9 cellular contexts compared by ENCODE assay signal in genomic region chr19:54029930-54030490, GRCh38. TPM values are rescaled to one million over a fixed set of nuclear protein-coding genes. Genes with fewer than 3 reads are reported as not detected.
A peak's percentile ranks its signal among the peaks of the same experiment; 100 is the strongest.
DNase-seq lines count a peak whose midpoint lies in the region; ATAC-seq, FAIRE-seq and TF ChIP-seq lines count a peak whose summit lies in the region.
"Had no signal": no experiment of that assay in that cellular context is flagged by ENCODE, and none has a peak within 500 bp of the region (broad histone marks: within the 10 kb centered on the region; RNA-seq: fewer than 3 reads in every experiment).

No MANE protein-coding gene starts in this region.

- no peaks in the 10 kb centered on the region for H4K20me1 ChIP-seq in Karpas-422 (ENCODE audit: insufficient read depth, low read depth, low read length)
- H4K20me1 ChIP-seq in keratinocyte (ENCODE audit: control insufficient read depth, extremely low read depth, insufficient read depth, low read length), result no peaks in the 10 kb centered on the region

- H3K36me3 ChIP-seq in Karpas-422 (ENCODE audit: insufficient read depth, low read length) (no peaks in the 10 kb centered on the region), keratinocyte (ENCODE audit: control insufficient read depth in 2 of 2, extremely low read depth in 1 of 2, insufficient read depth in 2 of 2, low read length in 2 of 2) (no peaks in the 10 kb centered on the region)

- no peak overlapping the region for H3K27ac ChIP-seq in Karpas-422 (ENCODE audit: low read length)
- H3K27ac ChIP-seq in keratinocyte (ENCODE audit: control insufficient read depth, insufficient read depth, low read length), result no peak overlapping the region

- FAIRE-seq in keratinocyte (lab: Jason Lieb, UNC), result no peak

- no peaks in the 10 kb centered on the region for H3K9me3 ChIP-seq in Karpas-422 (ENCODE audit: low read length)
- no peaks in the 10 kb centered on the region for H3K9me3 ChIP-seq in keratinocyte (ENCODE audit: control insufficient read depth, low read depth, low read length)

- ATAC-seq in GM19023 (IDR thresholded peaks at IDR 0.05; ENCODE audit: unreplicated experiment), result no peak

- dilution Hi-C loops in keratinocyte (cut with MboI; ENCODE audit: extremely low pct_ligation_motif_present, low sequenced_read_pairs), result loop anchor here (25.0 kb wide), 1 partner anchor 93 kb away; no protein-coding TSS in a partner anchor

- H3K27me3 ChIP-seq in Karpas-422 (ENCODE audit: low read length) (no peaks in the 10 kb centered on the region), keratinocyte (ENCODE audit: control insufficient read depth, extremely low read depth, insufficient read depth, low read length) (no peaks in the 10 kb centered on the region)

- no peaks in the 10 kb centered on the region for H3K4me1 ChIP-seq in Karpas-422 (ENCODE audit: low read length)
- H3K4me1 ChIP-seq in keratinocyte (ENCODE audit: control insufficient read depth, extremely low read depth, insufficient read depth, low read length), result no peaks in the 10 kb centered on the region

- H3K79me2 ChIP-seq in Karpas-422 (ENCODE audit: low read length) (no peaks in the 10 kb centered on the region), keratinocyte (ENCODE audit: control insufficient read depth, insufficient read depth, low read length) (no peaks in the 10 kb centered on the region)

- peak; percentile 17 for DNase-seq in DMS79 (lab: John Stamatoyannopoulos, UW)
- DNase-seq in Karpas-422, result peak; percentile 90
- peak in 4 of 5 donors; percentile 27 to 53 (median 34) for DNase-seq in T-helper 1 cell
- peak; percentile 75 for DNase-seq in astrocyte of the hippocampus (ENCODE audit: low read depth, low spot score)
- DNase-seq in keratinocyte (ENCODE audit: low read depth, low spot score), result no peak
- peak; percentile 45 for DNase-seq in stimulated activated CD4-positive, alpha-beta T cell treated with anti-CD3 and anti-CD28 coated beads, Interleukin-1b, Interleukin-23, amount 100 ng/mL, for 48 hours
- DNase-seq in SKM-1 treated with dmso at 0.1 percent for 144 hours (lab: John Stamatoyannopoulos, UW; ENCODE audit: unreplicated experiment), result no peak
- DNase-seq: activated B cell treated with CpG ODN at 0.5 μM for 24 hours had no signal

- H3K4me3 ChIP-seq in Karpas-422 (ENCODE audit: low read length) (no peak overlapping the region), keratinocyte (ENCODE audit: control insufficient read depth in 2 of 3, extremely low read depth in 1 of 3, insufficient read depth in 2 of 3, low read depth in 1 of 3, low read length in 3 of 3) (no peak overlapping the region)

- TF ChIP-seq CTCF in keratinocyte (optimal IDR thresholded peaks at IDR 0.05 in 1 of 3, IDR thresholded peaks at IDR 0.05 in 1 of 3, conservative IDR thresholded peaks at IDR 0.05 in 1 of 3; ENCODE audit: extremely low read depth in 1 of 3, insufficient read depth in 2 of 3, low read length in 3 of 3), result peak; percentile 53 to 69 (median 69)

- H3K9ac ChIP-seq in Karpas-422 (ENCODE audit: low read length), result no peak overlapping the region
- no peak overlapping the region for H3K9ac ChIP-seq in keratinocyte (ENCODE audit: control insufficient read depth, extremely low read depth, insufficient read depth, low read length)

- no peaks in the 10 kb centered on the region for H3K9me1 ChIP-seq in keratinocyte (ENCODE audit: control insufficient read depth, extremely low read depth, insufficient read depth, low read length)

- H2AFZ ChIP-seq in Karpas-422 (ENCODE audit: low read length) (no peak overlapping the region), keratinocyte (ENCODE audit: control insufficient read depth, low read length) (no peak overlapping the region)

- H3K9me2 ChIP-seq in Karpas-422 (replicated peaks; ENCODE audit: insufficient read depth, low read length), result no peaks in the 10 kb centered on the region

- H3K4me2 ChIP-seq in Karpas-422 (ENCODE audit: low read depth, low read length, poor library complexity, severe bottlenecking), result no peak overlapping the region
- no peak overlapping the region for H3K4me2 ChIP-seq in keratinocyte (ENCODE audit: control insufficient read depth, extremely low read depth, insufficient read depth, low read depth, low read length)

RNA-seq across cellular contexts. Expression of gene VSTM1, which starts 33.7 kb away (rescaled TPM):
- total RNA-seq in Karpas-422 (2014; rRNA removed; shearing (Covaris generic); ENCODE audit: low replicate concordance), result not detected in 2 replicates
- polyA plus RNA-seq in keratinocyte, result not detected in 3 replicates
- polyA plus RNA-seq in keratinocyte (2011; ENCODE audit: low read depth), result not detected
- not detected in 2 replicates for polyA plus RNA-seq in keratinocyte (2011; cell fraction: cytosol; rRNA removed)
- polyA plus RNA-seq in keratinocyte (2011; cell fraction: nucleus; rRNA removed), result not detected in 2 replicates
- polyA plus RNA-seq in keratinocyte (2012; ENCODE audit: low replicate concordance), result not detected in 2 replicates
- polyA minus RNA-seq in keratinocyte, result not detected in 3 replicates
- polyA minus RNA-seq in keratinocyte (2011; cell fraction: cytosol; rRNA and poly(A)+ RNA removed), result not detected
- polyA minus RNA-seq in keratinocyte (2011; cell fraction: nucleus; rRNA and poly(A)+ RNA removed), result not detected in 2 replicates
- total RNA-seq: activated B cell treated with CpG ODN at 0.5 μM for 24 hours had no signal

RNA-seq across cellular contexts. Expression of gene CACNG6, which starts 38.6 kb away (rescaled TPM):
- not detected in 2 replicates for total RNA-seq in Karpas-422 (2014; rRNA removed; shearing (Covaris generic); ENCODE audit: low replicate concordance)
- not detected in 3 replicates for polyA plus RNA-seq in keratinocyte
- polyA plus RNA-seq in keratinocyte (2011; ENCODE audit: low read depth), result not detected
- polyA plus RNA-seq in keratinocyte (2011; cell fraction: cytosol; rRNA removed), result not detected in 2 replicates
- not detected in 2 replicates for polyA plus RNA-seq in keratinocyte (2011; cell fraction: nucleus; rRNA removed)
- polyA plus RNA-seq in keratinocyte (2012; ENCODE audit: low replicate concordance), result not detected in 2 replicates
- not detected in 3 replicates for polyA minus RNA-seq in keratinocyte
- polyA minus RNA-seq in keratinocyte (2011; cell fraction: cytosol; rRNA and poly(A)+ RNA removed), result not detected
- polyA minus RNA-seq in keratinocyte (2011; cell fraction: nucleus; rRNA and poly(A)+ RNA removed), result not detected in 2 replicates
- total RNA-seq: activated B cell treated with CpG ODN at 0.5 μM for 24 hours had no signal

RNA-seq across cellular contexts. Expression of gene TARM1, which starts 51.2 kb away (rescaled TPM):
- total RNA-seq in Karpas-422 (2014; rRNA removed; shearing (Covaris generic); ENCODE audit: low replicate concordance), result not detected in 2 replicates
- not detected in 3 replicates for polyA plus RNA-seq in keratinocyte
- polyA plus RNA-seq in keratinocyte (2011; ENCODE audit: low read depth), result not detected
- polyA plus RNA-seq in keratinocyte (2011; cell fraction: cytosol; rRNA removed), result not detected in 2 replicates
- polyA plus RNA-seq in keratinocyte (2011; cell fraction: nucleus; rRNA removed), result not detected in 2 replicates
- not detected in 2 replicates for polyA plus RNA-seq in keratinocyte (2012; ENCODE audit: low replicate concordance)
- polyA minus RNA-seq in keratinocyte, result not detected in 3 replicates
- polyA minus RNA-seq in keratinocyte (2011; cell fraction: cytosol; rRNA and poly(A)+ RNA removed), result not detected
- not detected in 2 replicates for polyA minus RNA-seq in keratinocyte (2011; cell fraction: nucleus; rRNA and poly(A)+ RNA removed)
- total RNA-seq: activated B cell treated with CpG ODN at 0.5 μM for 24 hours had no signal

Comparison
In these comparisons a context has a peak if more than half of its experiments do, and no peak if none do; other contexts are left out.
1. DNase-seq: peak in DMS79 (single experiment), Karpas-422 (single experiment), T-helper 1 cell (4 of 5), astrocyte of the hippocampus (single experiment) and stimulated activated CD4-positive, alpha-beta T cell treated with anti-CD3 and anti-CD28 coated beads, Interleukin-1b, Interleukin-23, amount 100 ng/mL, for 48 hours (single experiment); none in keratinocyte (single experiment) and SKM-1 treated with dmso at 0.1 percent for 144 hours (single experiment).